Comparison of ENCODE assay signal across 2 cellular contexts in genomic region chr20:63702036-63702665, GRCh38.
TF ChIP-seq lines count a peak whose summit lies in the region.

No MANE protein-coding gene starts in this region.

TF ChIP-seq in HCT116, 20 proteins besides CTCF, POLR2A, EP300 and RAD21:
- TF ChIP-seq EZH2phosphoT487 (IDR thresholded peaks at IDR 0.05; ENCODE audit: borderline replicate concordance) (no peak), ZBTB33 (IDR thresholded peaks at IDR 0.05; ENCODE audit: extremely low read depth, insufficient replicate concordance, low read length) (no peak), MAX (IDR thresholded peaks at IDR 0.05) (no peak), SP1 (IDR thresholded peaks at IDR 0.05; ENCODE audit: low read depth) (no peak), ATF3 (IDR thresholded peaks at IDR 0.05) (no peak)

TF ChIP-seq in GM12878, 131 proteins besides CTCF, POLR2A, EP300 and RAD21:
- TF ChIP-seq MEF2A (IDR thresholded peaks at IDR 0.05; ENCODE audit: insufficient read depth, low read depth, low read length): no peak
- no peak for TF ChIP-seq RELA (IDR thresholded peaks at IDR 0.05; ENCODE audit: borderline replicate concordance, partially characterized antibody)
- no peak for TF ChIP-seq KLF5 (IDR thresholded peaks at IDR 0.05; ENCODE audit: partially characterized antibody)
- TF ChIP-seq SRF (IDR thresholded peaks at IDR 0.05; ENCODE audit: low read depth in 2 of 2, low read length in 2 of 2): no peak
- no peak for TF ChIP-seq IKZF1 (conservative IDR thresholded peaks at IDR 0.05)
- no peak for TF ChIP-seq SMAD1 (IDR thresholded peaks at IDR 0.05; ENCODE audit: low read depth, partially characterized antibody)
- TF ChIP-seq ZBTB11 (CRISPR knock-in tag; IDR thresholded peaks at IDR 0.05): no peak
- TF ChIP-seq BCL3 (IDR thresholded peaks at IDR 0.05; ENCODE audit: borderline replicate concordance, insufficient read depth, low read depth, low read length, poor library complexity, severe bottlenecking): no peak
- TF ChIP-seq TCF3 (IDR thresholded peaks at IDR 0.05; ENCODE audit: borderline replicate concordance, insufficient read depth, low read depth, low read length): no peak
- TF ChIP-seq RAD51 (IDR thresholded peaks at IDR 0.05): no peak
- no peak for TF ChIP-seq SIN3A (IDR thresholded peaks at IDR 0.05; ENCODE audit: low read depth, low read length)
- TF ChIP-seq IKZF2 (IDR thresholded peaks at IDR 0.05): no peak
